In genomic region chr9:129910628-129911567, GRCh38 we compare ENCODE assay signal across 9 cellular contexts.
DNase-seq lines count a peak whose midpoint lies in the region; ATAC-seq, FAIRE-seq and TF ChIP-seq lines count a peak whose summit lies in the region.
"Had no signal": no experiment of that assay in that cellular context is flagged by ENCODE, and none has a peak within 500 bp of the region (broad histone marks: within the 10 kb centered on the region; RNA-seq: fewer than 3 reads in every experiment).

No MANE protein-coding gene starts in this region.

- H3K27ac Mint-ChIP-seq in activated naive CD8-positive, alpha-beta T cell, result peak overlapping the region; percentile 81

- H3K27me3 ChIP-seq in AG04450 (ENCODE audit: control insufficient read depth, insufficient read depth, low read length) (no peaks in the 10 kb centered on the region), keratinocyte (ENCODE audit: control insufficient read depth, extremely low read depth, insufficient read depth, low read length) (no peaks in the 10 kb centered on the region)

- no peak overlapping the region for H3K4me3 Mint-ChIP-seq in activated naive CD8-positive, alpha-beta T cell

- H3K4me2 ChIP-seq in keratinocyte (ENCODE audit: control insufficient read depth, extremely low read depth, insufficient read depth, low read depth, low read length), result no peak overlapping the region

- H3K9me3 Mint-ChIP-seq in activated naive CD8-positive, alpha-beta T cell (ENCODE audit: low read depth), result no peaks in the 10 kb centered on the region

- CTCF ChIA-PET in AG04450 (lab: Charles Lee), result interaction anchor here (0.8 kb wide), 1 partner anchor 26 kb away, joined by 3 read pairs; no protein-coding TSS in a partner anchor

- POLR2A ChIA-PET in AG04450 (lab: Yijun Ruan, JAX), result interaction anchor here (0.6 to 1.7 kb wide), 6 partner anchors 22 to 143 kb away, joined by 3 to 9 read pairs (median 4); partner anchors contain the start of gene GPR107

- DNase-seq in AG04450 (ENCODE audit: low read depth, low spot score), result peak; percentile 98
- DNase-seq in HFF-Myc (ENCODE audit: extremely low read depth, low read depth), result peak; percentile 97
- peak; percentile 91 for DNase-seq in keratinocyte (ENCODE audit: low read depth, low spot score)
- no peak for DNase-seq in NCI-H510A treated with DMSO at 0.1 percent for 48 hours (lab: John Stamatoyannopoulos, UW)
- DNase-seq in NCI-H345 (lab: John Stamatoyannopoulos, UW), result no peak
- no peak for DNase-seq in SIG-M5 (lab: John Stamatoyannopoulos, UW)
- DNase-seq: NCI-H526 treated with DMSO at 0.1 percent for 48 hours had no signal

- H3K27ac ChIP-seq in AG04450 (ENCODE audit: low read depth, low read length) (no peak overlapping the region), keratinocyte (ENCODE audit: control insufficient read depth, insufficient read depth, low read length) (peak overlapping the region; percentile 51)

- no peaks in the 10 kb centered on the region for H3K36me3 ChIP-seq in keratinocyte (ENCODE audit: control insufficient read depth in 2 of 2, extremely low read depth in 1 of 2, insufficient read depth in 2 of 2, low read length in 2 of 2)

- dilution Hi-C loops in keratinocyte (cut with MboI; ENCODE audit: extremely low pct_ligation_motif_present, low sequenced_read_pairs), result no loop called here

- H3K36me3 Mint-ChIP-seq in activated naive CD8-positive, alpha-beta T cell, result peaks cover 14% of the 10 kb centered on the region

- H3K9me1 ChIP-seq in keratinocyte (ENCODE audit: control insufficient read depth, extremely low read depth, insufficient read depth, low read length), result no peaks in the 10 kb centered on the region

- no peak overlapping the region for H2AFZ ChIP-seq in keratinocyte (ENCODE audit: control insufficient read depth, low read length)

- H3K9me3 ChIP-seq in AG04450 (ENCODE audit: control insufficient read depth, insufficient read depth, low read length) (no peaks in the 10 kb centered on the region), keratinocyte (ENCODE audit: control insufficient read depth, low read depth, low read length) (no peaks in the 10 kb centered on the region)

- TF ChIP-seq CTCF in AG04450 (IDR thresholded peaks at IDR 0.05; ENCODE audit: low read depth, low read length), result no peak
- no peak for TF ChIP-seq CTCF in HFF-Myc (IDR thresholded peaks at IDR 0.05; ENCODE audit: low read depth, low read length, missing control alignments)
- no peak for TF ChIP-seq CTCF in keratinocyte (optimal IDR thresholded peaks at IDR 0.05 in 1 of 3, IDR thresholded peaks at IDR 0.05 in 1 of 3, conservative IDR thresholded peaks at IDR 0.05 in 1 of 3; ENCODE audit: extremely low read depth in 1 of 3, insufficient read depth in 2 of 3, low read length in 3 of 3)

- no peaks in the 10 kb centered on the region for H4K20me1 ChIP-seq in keratinocyte (ENCODE audit: control insufficient read depth, extremely low read depth, insufficient read depth, low read length)

- H3K4me1 Mint-ChIP-seq in activated naive CD8-positive, alpha-beta T cell (ENCODE audit: low read depth), result peaks cover 21% of the 10 kb centered on the region

- peak; percentile 93 for FAIRE-seq in keratinocyte (lab: Jason Lieb, UNC)

- H3K79me2 ChIP-seq in keratinocyte (ENCODE audit: control insufficient read depth, insufficient read depth, low read length), result no peaks in the 10 kb centered on the region

- H3K27me3 Mint-ChIP-seq in activated naive CD8-positive, alpha-beta T cell, result no peaks in the 10 kb centered on the region

- H3K4me3 ChIP-seq in AG04450 (ENCODE audit: low read depth, low read length) (no peak overlapping the region), HFF-Myc (replicated peaks; ENCODE audit: low read depth, low read length) (no peak overlapping the region), keratinocyte (ENCODE audit: control insufficient read depth in 2 of 3, extremely low read depth in 1 of 3, insufficient read depth in 2 of 3, low read depth in 1 of 3, low read length in 3 of 3) (no peak overlapping the region)

- no peak overlapping the region for H3K9ac ChIP-seq in keratinocyte (ENCODE audit: control insufficient read depth, extremely low read depth, insufficient read depth, low read length)

- H3K4me1 ChIP-seq in keratinocyte (ENCODE audit: control insufficient read depth, extremely low read depth, insufficient read depth, low read length), result peaks cover 19% of the 10 kb centered on the region

- no peak for ATAC-seq in GM18519 (IDR thresholded peaks at IDR 0.05; ENCODE audit: low FRiP score, unreplicated experiment)

Comparison
In these comparisons a context has a peak if more than half of its experiments do, and no peak if none do; other contexts are left out.
1. DNase-seq: peak in AG04450 (single experiment), HFF-Myc (single experiment) and keratinocyte (single experiment); none in NCI-H510A treated with DMSO at 0.1 percent for 48 hours (single experiment), NCI-H345 (single experiment) and SIG-M5 (single experiment).